Comparison of ENCODE assay signal across 8 cellular contexts in the genomic region with DNA sequence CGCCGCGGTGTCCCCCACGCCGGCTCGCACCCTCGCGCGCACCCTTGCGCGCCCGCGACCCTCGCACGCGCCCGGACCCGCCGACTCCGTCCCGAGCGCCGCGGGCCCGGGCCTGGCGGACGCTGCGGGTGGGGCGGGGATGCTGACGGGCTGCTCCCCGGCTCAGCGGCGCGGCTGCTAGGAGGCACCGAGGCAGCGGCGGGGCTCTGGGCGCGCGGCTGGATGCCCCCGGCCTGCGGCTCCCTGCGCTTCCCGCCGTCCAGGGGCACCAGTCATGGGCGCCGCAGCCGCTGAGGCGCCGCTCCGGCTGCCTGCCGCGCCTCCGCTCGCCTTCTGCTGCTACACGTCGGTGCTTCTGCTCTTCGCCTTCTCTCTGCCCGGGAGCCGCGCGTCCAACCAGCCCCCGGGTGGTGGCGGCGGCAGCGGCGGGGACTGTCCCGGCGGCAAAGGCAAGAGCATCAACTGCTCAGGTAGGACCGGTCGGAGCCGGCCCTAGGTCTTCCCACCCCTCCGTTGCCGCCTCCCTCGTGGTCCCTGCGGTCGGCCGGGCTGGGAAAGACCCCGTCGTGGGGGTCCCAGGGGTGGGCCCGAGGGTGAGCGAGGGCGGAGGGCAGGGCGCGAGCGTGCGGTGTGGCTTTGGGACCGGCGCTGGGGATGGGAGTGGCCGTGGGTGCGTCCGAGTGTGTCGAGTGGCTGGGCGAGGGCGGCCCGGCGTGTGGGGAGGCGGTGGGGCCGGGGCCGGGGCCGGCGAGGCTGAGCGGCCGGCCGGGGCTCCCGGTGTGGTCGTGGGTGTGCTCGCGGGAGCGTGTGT. TPM values are rescaled to one million over a fixed set of nuclear protein-coding genes. Genes with fewer than 3 reads are reported as not detected.
DNase-seq lines count a peak whose midpoint lies in the region; ATAC-seq, FAIRE-seq and TF ChIP-seq lines count a peak whose summit lies in the region.

No MANE protein-coding gene starts in this region.

- no peak overlapping the region for H3K27ac Mint-ChIP-seq in activated naive CD4-positive, alpha-beta T cell treated with anti-CD3 and anti-CD28 coated beads for 36 hours
- H3K27ac Mint-ChIP-seq in progenitor cell of endocrine pancreas, result peak overlapping the region; percentile 90

- TF ChIP-seq RAD21 in A549 (conservative IDR thresholded peaks at IDR 0.05 in 1 of 2, IDR thresholded peaks at IDR 0.05 in 1 of 2), result no peak; a peak in 1 of 5 replicates

- no peaks in the 10 kb centered on the region for H3K9me3 Mint-ChIP-seq in activated naive CD4-positive, alpha-beta T cell treated with anti-CD3 and anti-CD28 coated beads for 36 hours
- no peaks in the 10 kb centered on the region for H3K9me3 Mint-ChIP-seq in progenitor cell of endocrine pancreas (ENCODE audit: low read depth)

- TF ChIP-seq EP300 in A549 (IDR thresholded peaks at IDR 0.05), result no peak

- H3K27ac ChIP-seq in A549, result peak overlapping the region; percentile 30 to 83; a peak in 5 of 6 replicates
- H3K27ac ChIP-seq in cardiac muscle cell, result no peak overlapping the region

- peak overlapping the region; percentile 67 for H3K4me3 ChIP-seq in A549
- H3K4me3 ChIP-seq in cardiac muscle cell, result peak overlapping the region; percentile 91

- H3K9me3 ChIP-seq in A549, result no peaks in the 10 kb centered on the region
- H3K9me3 ChIP-seq in cardiac muscle cell (ENCODE audit: low read depth), result no peaks in the 10 kb centered on the region

- H3K36me3 Mint-ChIP-seq in activated naive CD4-positive, alpha-beta T cell treated with anti-CD3 and anti-CD28 coated beads for 36 hours (ENCODE audit: low read depth), result no peaks in the 10 kb centered on the region
- peaks cover 6% of the 10 kb centered on the region for H3K36me3 Mint-ChIP-seq in progenitor cell of endocrine pancreas (ENCODE audit: insufficient read depth)

- peaks cover 20% of the 10 kb centered on the region for H3K27me3 Mint-ChIP-seq in activated naive CD4-positive, alpha-beta T cell treated with anti-CD3 and anti-CD28 coated beads for 36 hours (ENCODE audit: low read depth)
- no peaks in the 10 kb centered on the region for H3K27me3 Mint-ChIP-seq in progenitor cell of endocrine pancreas

- intact Hi-C loops in activated naive CD4-positive, alpha-beta T cell treated with anti-CD3 and anti-CD28 coated beads for 36 hours (cut with micrococcal nuclease), result loop anchor here (2.0 to 10.0 kb wide), 2 partner anchors 121 kb away; a partner anchor contains a TSS

- no peaks in the 10 kb centered on the region for H3K27me3 ChIP-seq in cardiac muscle cell

- H3K36me3 ChIP-seq in cardiac muscle cell, result no peaks in the 10 kb centered on the region

- peaks cover 3% of the 10 kb centered on the region for H3K4me1 Mint-ChIP-seq in activated naive CD4-positive, alpha-beta T cell treated with anti-CD3 and anti-CD28 coated beads for 36 hours (ENCODE audit: low read depth)
- H3K4me1 Mint-ChIP-seq in progenitor cell of endocrine pancreas (ENCODE audit: low read depth), result peaks cover 31% of the 10 kb centered on the region

- H3K4me2 ChIP-seq in A549, result peak overlapping the region; percentile 87

- TF ChIP-seq POLR2A in A549 (IDR thresholded peaks at IDR 0.05; ENCODE audit: low read length), result no peak

- peak overlapping the region; percentile 59 for H3K4me3 Mint-ChIP-seq in activated naive CD4-positive, alpha-beta T cell treated with anti-CD3 and anti-CD28 coated beads for 36 hours
- H3K4me3 Mint-ChIP-seq in progenitor cell of endocrine pancreas (ENCODE audit: low read depth), result peak overlapping the region; percentile 87

- DNase-seq in A549 (ENCODE audit: low read depth in 1 of 2, low spot score in 1 of 2) (peak; percentile 34 to 44), OCI-M1 (lab: John Stamatoyannopoulos, UW) (peak; percentile 37), cardiac muscle cell (ENCODE audit: low read depth in 1 of 2, low spot score in 1 of 2) (peak; percentile 41 to 79), progenitor cell of endocrine pancreas (ENCODE audit: low spot score, unreplicated experiment) (peak; percentile 35), NCI-H226 (no peak)
- peak; percentile 41 for DNase-seq in activated naive CD4-positive, alpha-beta T cell treated with anti-CD3 and anti-CD28 coated beads for 36 hours

- no peak for FAIRE-seq in A549 (lab: Jason Lieb, UNC)

- ATAC-seq in A549 (peak; percentile 82 to 87), GM18519 (IDR thresholded peaks at IDR 0.05; ENCODE audit: low FRiP score, unreplicated experiment) (peak; percentile 38), HG03045 (IDR thresholded peaks at IDR 0.05; ENCODE audit: unreplicated experiment) (peak; percentile 71)

- POLR2A ChIA-PET in A549 (lab: Yijun Ruan, JAX), result no interaction called here

- 1% methylated on average over 25 of the region's 110 CpGs for WGBS in A549 (ENCODE audit: missing lambda C conversion rate)

- H3K4me1 ChIP-seq in A549, result no peaks in the 10 kb centered on the region
- H3K4me1 ChIP-seq in cardiac muscle cell (ENCODE audit: low read depth), result peaks cover 6% of the 10 kb centered on the region

- CTCF ChIA-PET in A549 (lab: Yijun Ruan, JAX), result interaction anchor here (0.8 to 2.1 kb wide), 6 partner anchors 21 to 838 kb away, joined by 3 to 5 read pairs (median 4); no protein-coding TSS in a partner anchor
- CTCF ChIA-PET in activated naive CD4-positive, alpha-beta T cell treated with anti-CD3 and anti-CD28 coated beads for 36 hours (lab: Charles Lee), result interaction anchor here (1.2 kb wide), 1 partner anchor 121 kb away, joined by 3 read pairs; no protein-coding TSS in a partner anchor

- TF ChIP-seq CTCF in A549 (IDR thresholded peaks at IDR 0.05) (no peak), cardiac muscle cell (IDR thresholded peaks at IDR 0.05; ENCODE audit: low read depth, low read length) (no peak), progenitor cell of endocrine pancreas (IDR thresholded peaks at IDR 0.05; ENCODE audit: unreplicated experiment) (no peak)

TF ChIP-seq in A549, 52 proteins besides CTCF, POLR2A, EP300 and RAD21 (continues in another document):
- no peak for TF ChIP-seq HDAC2 (IDR thresholded peaks at IDR 0.05)
- TF ChIP-seq, protein P1, sequence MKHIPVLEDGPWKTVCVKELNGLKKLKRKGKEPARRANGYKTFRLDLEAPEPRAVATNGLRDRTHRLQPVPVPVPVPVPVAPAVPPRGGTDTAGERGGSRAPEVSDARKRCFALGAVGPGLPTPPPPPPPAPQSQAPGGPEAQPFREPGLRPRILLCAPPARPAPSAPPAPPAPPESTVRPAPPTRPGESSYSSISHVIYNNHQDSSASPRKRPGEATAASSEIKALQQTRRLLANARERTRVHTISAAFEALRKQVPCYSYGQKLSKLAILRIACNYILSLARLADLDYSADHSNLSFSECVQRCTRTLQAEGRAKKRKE (CRISPR knock-in tag; IDR thresholded peaks at IDR 0.05; ENCODE audit: low read depth), result no peak
- no peak for TF ChIP-seq RFX5 (IDR thresholded peaks at IDR 0.05)
- no peak for TF ChIP-seq RNF2 (IDR thresholded peaks at IDR 0.05; ENCODE audit: borderline replicate concordance, low read depth)
- no peak for TF ChIP-seq NPAS2 (CRISPR knock-in tag; IDR thresholded peaks at IDR 0.05; ENCODE audit: borderline replicate concordance)
- no peak for TF ChIP-seq BHLHE40 (IDR thresholded peaks at IDR 0.05; ENCODE audit: low read depth, low read length)
- TF ChIP-seq CHD4 (IDR thresholded peaks at IDR 0.05; ENCODE audit: borderline replicate concordance), result no peak
- TF ChIP-seq, protein P2, sequence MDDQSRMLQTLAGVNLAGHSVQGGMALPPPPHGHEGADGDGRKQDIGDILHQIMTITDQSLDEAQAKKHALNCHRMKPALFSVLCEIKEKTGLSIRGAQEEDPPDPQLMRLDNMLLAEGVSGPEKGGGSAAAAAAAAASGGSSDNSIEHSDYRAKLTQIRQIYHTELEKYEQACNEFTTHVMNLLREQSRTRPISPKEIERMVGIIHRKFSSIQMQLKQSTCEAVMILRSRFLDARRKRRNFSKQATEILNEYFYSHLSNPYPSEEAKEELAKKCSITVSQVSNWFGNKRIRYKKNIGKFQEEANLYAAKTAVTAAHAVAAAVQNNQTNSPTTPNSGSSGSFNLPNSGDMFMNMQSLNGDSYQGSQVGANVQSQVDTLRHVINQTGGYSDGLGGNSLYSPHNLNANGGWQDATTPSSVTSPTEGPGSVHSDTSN (IDR thresholded peaks at IDR 0.05), result no peak
- no peak for TF ChIP-seq NFE2L2 (conservative IDR thresholded peaks at IDR 0.05; ENCODE audit: low read length)
- no peak for TF ChIP-seq TFCP2L1 (CRISPR knock-in tag; IDR thresholded peaks at IDR 0.05)
- TF ChIP-seq RARB (CRISPR knock-in tag; IDR thresholded peaks at IDR 0.05), result no peak
- TF ChIP-seq CHD2 (IDR thresholded peaks at IDR 0.05; ENCODE audit: low read length, partially characterized antibody), result no peak
- no peak for TF ChIP-seq CBX2 (IDR thresholded peaks at IDR 0.05; ENCODE audit: borderline replicate concordance, low read depth)
- TF ChIP-seq, protein P3, sequence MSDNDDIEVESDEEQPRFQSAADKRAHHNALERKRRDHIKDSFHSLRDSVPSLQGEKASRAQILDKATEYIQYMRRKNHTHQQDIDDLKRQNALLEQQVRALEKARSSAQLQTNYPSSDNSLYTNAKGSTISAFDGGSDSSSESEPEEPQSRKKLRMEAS (IDR thresholded peaks at IDR 0.05), result no peak
- TF ChIP-seq MAFK (IDR thresholded peaks at IDR 0.05; ENCODE audit: partially characterized antibody), result no peak
- no peak for TF ChIP-seq TP53 (CRISPR knock-in tag; IDR thresholded peaks at IDR 0.05)

RNA-seq across cellular contexts. Expression of a gene that starts 0.5 kb away (rescaled TPM):
- polyA plus RNA-seq in A549 (2011; rRNA removed), result 0.09 and 0.31 TPM in 2 replicates
- 0.48 and 0.88 TPM in 2 replicates for polyA plus RNA-seq in A549 (2012; cell fraction: cytosol; rRNA removed)
- 0.26 and 0.32 TPM in 2 replicates for polyA plus RNA-seq in A549 (2012; cell fraction: nucleus; rRNA removed)
- 0.37 to 0.65 TPM (median 0.61 TPM) in 3 replicates for polyA plus RNA-seq in A549 (2017; fragmentation: RNase III; extraction: RNeasy Plus Mini Kit Qiagen cat#74134 plus additional on column Dnase treatment)
- 0.10 and 0.21 TPM in 2 replicates for polyA minus RNA-seq in A549 (2011; rRNA and poly(A)+ RNA removed)
- under 1 TPM; 0.26 to 0.27 TPM for total RNA-seq in activated naive CD4-positive, alpha-beta T cell treated with anti-CD3 and anti-CD28 coated beads for 36 hours
- 23.9 and 34.2 TPM in 2 replicates for total RNA-seq in cardiac muscle cell
- 22.3 and 33.0 TPM in 2 replicates for polyA plus RNA-seq in cardiac muscle cell
- total RNA-seq in progenitor cell of endocrine pancreas, result 69.1 and 78.1 TPM in 2 replicates

RNA-seq across cellular contexts. Expression of a gene that starts 46.5 kb away (rescaled TPM):
- polyA plus RNA-seq in A549 (2011; rRNA removed) (48.3 and 66.7 TPM in 2 replicates), A549 (2017; fragmentation: RNase III; extraction: RNeasy Plus Mini Kit Qiagen cat#74134 plus additional on column Dnase treatment) (43.5 to 50.1 TPM (median 43.8 TPM) in 3 replicates), cardiac muscle cell (30.6 and 34.7 TPM in 2 replicates)
- polyA plus RNA-seq in A549 (2012; cell fraction: cytosol; rRNA removed), result 46.7 and 47.7 TPM in 2 replicates
- 20.2 and 27.2 TPM in 2 replicates for polyA plus RNA-seq in A549 (2012; cell fraction: nucleus; rRNA removed)
- 28.4 and 32.2 TPM in 2 replicates for polyA minus RNA-seq in A549 (2011; rRNA and poly(A)+ RNA removed)
- 10 to 100 TPM; 10.4 to 11.5 TPM for total RNA-seq in activated naive CD4-positive, alpha-beta T cell treated with anti-CD3 and anti-CD28 coated beads for 36 hours
- total RNA-seq in cardiac muscle cell (49.2 and 62.9 TPM in 2 replicates), progenitor cell of endocrine pancreas (39.8 and 44.2 TPM in 2 replicates)

Comparison
In these comparisons a context has a peak if more than half of its experiments do, and no peak if none do; other contexts are left out.
1. RNA of a gene that starts 0.5 kb away (total RNA-seq): 69.1 to 78.1 TPM in progenitor cell of endocrine pancreas and 23.9 to 34.2 TPM in cardiac muscle cell; 0.26 to 0.27 TPM in activated naive CD4-positive, alpha-beta T cell treated with anti-CD3 and anti-CD28 coated beads for 36 hours; every median in the first group is over 10 times any median in the second.
2. Peak in every context shown above with its lines, with median percentiles within 50 percentile points of each other: ATAC-seq.